8 cellular contexts compared by ENCODE assay signal in genomic region chr10:43138757-43139241, GRCh38. TPM values are rescaled to one million over a fixed set of nuclear protein-coding genes. Genes with fewer than 3 reads are reported as not detected.
DNase-seq lines count a peak whose midpoint lies in the region; ATAC-seq, FAIRE-seq and TF ChIP-seq lines count a peak whose summit lies in the region.

No MANE protein-coding gene starts in this region.

- no peak for TF ChIP-seq EP300 in K562 (IDR thresholded peaks at IDR 0.05; ENCODE audit: low read length)

- peak; percentile 33 to 79 (median 63) for DNase-seq in CD8-positive, alpha-beta T cell
- peak in 4 of 5 experiments; percentile 35 to 89 (median 62) for DNase-seq in T-helper 2 cell
- DNase-seq in K562 (ENCODE audit: extremely low read depth in 1 of 4, low spot score in 3 of 4): peak; percentile 34 to 66 (median 52)
- peak; percentile 44 for DNase-seq in inferior parietal cortex (ENCODE audit: extremely low spot score)
- peak; percentile 67 for DNase-seq in stimulated activated CD4-positive, alpha-beta T cell treated with anti-CD3 and anti-CD28 coated beads, Interleukin-15, amount 100 ng/mL, for 24 hours
- DNase-seq in NCI-H2029 (lab: John Stamatoyannopoulos, UW): no peak

- H3K4me3 Mint-ChIP-seq in CD8-positive, alpha-beta T cell: peak overlapping the region; percentile 98

- no peaks in the 10 kb centered on the region for H3K9me3 Mint-ChIP-seq in CD8-positive, alpha-beta T cell

- H3K4me3 ChIP-seq in CD8-positive, alpha-beta T cell (ENCODE audit: low read depth, low read length): peak overlapping the region; percentile 76
- H3K4me3 ChIP-seq in HUES48 (ENCODE audit: low read depth, low read length): peak overlapping the region; percentile 96
- peak overlapping the region; percentile 87 for H3K4me3 ChIP-seq in K562

- POLR2A ChIA-PET in CD8-positive, alpha-beta T cell (lab: Charles Lee): interaction anchor here (0.8 to 2.1 kb wide), 18 partner anchors 10 to 1862 kb away, joined by 3 to 24 read pairs (median 4); partner anchors contain the start of gene ZNF22
- POLR2A ChIA-PET in K562 (lab: Yijun Ruan, JAX): interaction anchor here (1.0 to 1.6 kb wide), 2 partner anchors 9 to 36 kb away, joined by 4 read pairs; no protein-coding TSS in a partner anchor

- peaks cover 42% of the 10 kb centered on the region for H3K4me1 ChIP-seq in CD8-positive, alpha-beta T cell (ENCODE audit: insufficient read depth, low read length)
- H3K4me1 ChIP-seq in HUES48 (ENCODE audit: control insufficient read depth, insufficient read depth, low read length) (peaks cover 13% of the 10 kb centered on the region), K562 (replicated peaks in 1 of 2; ENCODE audit: control insufficient read depth in 2 of 2, insufficient read depth in 2 of 2, low read length in 2 of 2) (peaks cover 9 to 25% of the 10 kb centered on the region in 2 experiments; a peak in 4 of 5 replicates)

- in situ Hi-C loops in K562 (cut with MboI): no loop called here

- H3K36me3 ChIP-seq in CD8-positive, alpha-beta T cell (ENCODE audit: insufficient read depth, low read length): no peaks in the 10 kb centered on the region
- H3K36me3 ChIP-seq in HUES48 (ENCODE audit: control insufficient read depth, insufficient read depth, low read length): no peaks in the 10 kb centered on the region
- H3K36me3 ChIP-seq in K562 (ENCODE audit: control insufficient read depth, insufficient read depth, low read length): no peaks in the 10 kb centered on the region

- no peak for TF ChIP-seq POLR2A in K562 (conservative IDR thresholded peaks at IDR 0.05)

- CTCF ChIA-PET in CD8-positive, alpha-beta T cell (lab: Charles Lee): interaction anchor here (1.0 to 2.8 kb wide), 4 partner anchors 29 to 131 kb away, joined by 3 to 14 read pairs (median 8); no protein-coding TSS in a partner anchor
- CTCF ChIA-PET in K562 (lab: Yijun Ruan, JAX; ENCODE audit: low intra/inter-chr PET ratio): no interaction called here

- no peaks in the 10 kb centered on the region for H3K27me3 ChIP-seq in CD8-positive, alpha-beta T cell (ENCODE audit: insufficient read depth, low read length)
- H3K27me3 ChIP-seq in HUES48 (ENCODE audit: control insufficient read depth, insufficient read depth, low read length) (peaks cover 8% of the 10 kb centered on the region), K562 (ENCODE audit: control insufficient read depth in 2 of 2, insufficient read depth in 2 of 2, low read length in 2 of 2) (peaks cover 0 to 4% of the 10 kb centered on the region in 2 experiments; a peak in 2 of 5 replicates)

- H3K36me3 Mint-ChIP-seq in CD8-positive, alpha-beta T cell: peaks cover 6% of the 10 kb centered on the region

- H3K9me1 ChIP-seq in K562 (ENCODE audit: control insufficient read depth, insufficient read depth, low read length): no peaks in the 10 kb centered on the region

- H3K27ac ChIP-seq in CD8-positive, alpha-beta T cell (ENCODE audit: low read depth, low read length): peak overlapping the region; percentile 91
- H3K27ac ChIP-seq in HUES48 (ENCODE audit: low read depth, low read length) (no peak overlapping the region), K562 (ENCODE audit: extremely low read depth, low read depth, low read length) (peak overlapping the region; percentile 32; the same call in 2 of the 3 replicates)

- H3K27me3 Mint-ChIP-seq in CD8-positive, alpha-beta T cell (ENCODE audit: low read depth): no peaks in the 10 kb centered on the region

- peak overlapping the region; percentile 99 for H3K27ac Mint-ChIP-seq in CD8-positive, alpha-beta T cell

- peak; percentile 73 for ATAC-seq in CD8-positive, alpha-beta T cell
- ATAC-seq in GM21360 (IDR thresholded peaks at IDR 0.05; ENCODE audit: unreplicated experiment) (peak; percentile 34), K562 (peak; percentile 72)

- TF ChIP-seq RAD21 in K562 (CRISPR knock-in tag; conservative IDR thresholded peaks at IDR 0.05 in 1 of 2, IDR thresholded peaks at IDR 0.05 in 1 of 2): no peak

- peak overlapping the region; percentile 95 for H2AFZ ChIP-seq in K562 (ENCODE audit: low read depth, low read length)

- H3K9me3 ChIP-seq in CD8-positive, alpha-beta T cell (ENCODE audit: low read length): no peaks in the 10 kb centered on the region
- H3K9me3 ChIP-seq in HUES48 (ENCODE audit: control insufficient read depth, insufficient read depth, low read length): no peaks in the 10 kb centered on the region
- no peaks in the 10 kb centered on the region for H3K9me3 ChIP-seq in K562 (replicated peaks; ENCODE audit: control insufficient read depth, insufficient read depth, low read depth, low read length)

- peak; percentile 77 for FAIRE-seq in K562 (lab: Jason Lieb, UNC)

- H3K4me2 ChIP-seq in K562 (ENCODE audit: insufficient read depth, low read length): peak overlapping the region; percentile 91

- H3K79me2 ChIP-seq in K562 (ENCODE audit: control insufficient read depth, insufficient read depth, low read length): peaks cover 19% of the 10 kb centered on the region; the same call in 2 of the 3 replicates

- H3K4me1 Mint-ChIP-seq in CD8-positive, alpha-beta T cell (ENCODE audit: low read depth): peaks cover 55% of the 10 kb centered on the region

- WGBS in K562 (ENCODE audit: insufficient coverage, low coverage, missing lambda C conversion rate): 1% methylated on average over 22 of the region's 22 CpGs

- intact Hi-C loops in CD8-positive, alpha-beta T cell (cut with DNase I, micrococcal nuclease): loop anchor here (1.0 to 5.0 kb wide), 19 partner anchors 32 to 1864 kb away; partner anchors contain the start of genes ZNF32 (in 2 of the 2), BMS1 (in 1 of the 2), HNRNPF (in 1 of the 2) and ZNF22 (in 1 of the 2)
- intact Hi-C loops in K562 (cut with micrococcal nuclease): loop anchor here (5.0 to 10.0 kb wide), 3 partner anchors 64 to 326 kb away; no protein-coding TSS in a partner anchor

- no peak for TF ChIP-seq CTCF in CD8-positive, alpha-beta T cell (IDR thresholded peaks at IDR 0.05)
- peak in 1 of 3 experiments; percentile 5; a peak in 1 of 6 replicates for TF ChIP-seq CTCF in K562 (IDR thresholded peaks at IDR 0.05 in 2 of 3, conservative IDR thresholded peaks at IDR 0.05 in 1 of 3; ENCODE audit: insufficient read depth in 2 of 3, low read depth in 1 of 3, low read length in 3 of 3)

- H4K20me1 ChIP-seq in K562 (replicated peaks; ENCODE audit: control insufficient read depth, insufficient read depth, low read length): no peaks in the 10 kb centered on the region

- no TSS peak for BruUV-seq in K562 (replicated peaks; lab: Mats Ljungman, UMichigan)

- H3K9ac ChIP-seq in HUES48 (ENCODE audit: low read depth, low read length) (no peak overlapping the region), K562 (ENCODE audit: insufficient read depth in 1 of 2, low read depth in 2 of 2, low read length in 2 of 2) (peak overlapping the region; percentile 62 to 88)

TF ChIP-seq in K562, 482 proteins besides CTCF, POLR2A, EP300 and RAD21 (continues in another document):
- TF ChIP-seq MAFF (IDR thresholded peaks at IDR 0.05; ENCODE audit: low read length) (no peak), ETS2 (tag; IDR thresholded peaks at IDR 0.05; ENCODE audit: borderline replicate concordance, poor library complexity, severe bottlenecking) (no peak), BCOR (IDR thresholded peaks at IDR 0.05) (0 out of 2 replicates have a peak, but pooled peaks have one; percentile 11), CTBP1 (IDR thresholded peaks at IDR 0.05; ENCODE audit: borderline replicate concordance) (peak; percentile 40), HDGF (IDR thresholded peaks at IDR 0.05) (no peak), NBN (IDR thresholded peaks at IDR 0.05; ENCODE audit: low read depth) (0 out of 2 replicates have a peak, but pooled peaks have one; percentile 31), KDM1A (IDR thresholded peaks at IDR 0.05) (0 out of 4 replicates have a peak, but pooled peaks of 1 of the 2 experiments have one; percentile 21), RBM25 (IDR thresholded peaks at IDR 0.05; ENCODE audit: low read depth, low read length, severe bottlenecking) (no peak), SMARCA4 (IDR thresholded peaks at IDR 0.05) (peak; percentile 52; the same call in 1 of the 2 replicates)
- TF ChIP-seq, protein P1, sequence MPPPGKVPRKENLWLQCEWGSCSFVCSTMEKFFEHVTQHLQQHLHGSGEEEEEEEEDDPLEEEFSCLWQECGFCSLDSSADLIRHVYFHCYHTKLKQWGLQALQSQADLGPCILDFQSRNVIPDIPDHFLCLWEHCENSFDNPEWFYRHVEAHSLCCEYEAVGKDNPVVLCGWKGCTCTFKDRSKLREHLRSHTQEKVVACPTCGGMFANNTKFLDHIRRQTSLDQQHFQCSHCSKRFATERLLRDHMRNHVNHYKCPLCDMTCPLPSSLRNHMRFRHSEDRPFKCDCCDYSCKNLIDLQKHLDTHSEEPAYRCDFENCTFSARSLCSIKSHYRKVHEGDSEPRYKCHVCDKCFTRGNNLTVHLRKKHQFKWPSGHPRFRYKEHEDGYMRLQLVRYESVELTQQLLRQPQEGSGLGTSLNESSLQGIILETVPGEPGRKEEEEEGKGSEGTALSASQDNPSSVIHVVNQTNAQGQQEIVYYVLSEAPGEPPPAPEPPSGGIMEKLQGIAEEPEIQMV (tag; conservative IDR thresholded peaks at IDR 0.05; ENCODE audit: low read depth): 0 out of 2 replicates have a peak, but pooled peaks have one; percentile 29

RNA-seq across cellular contexts. Expression of gene CSGALNACT2, which starts 0.6 kb away (rescaled TPM):
- 10 to 100 TPM; 66.7 to 66.9 TPM for total RNA-seq in CD8-positive, alpha-beta T cell
- 3.4 and 12.8 TPM in 2 replicates for total RNA-seq in K562 (2011; cell fraction: chromatin; rRNA removed; ENCODE audit: low replicate concordance)
- 2.3 and 3.8 TPM in 2 replicates for total RNA-seq in K562 (2011; cell fraction: nucleolus; rRNA removed)
- 5.7 and 8.4 TPM in 2 replicates for total RNA-seq in K562 (2011; cell fraction: nucleoplasm; rRNA removed)
- total RNA-seq in K562 (2014; rRNA removed): 2.9 and 3.3 TPM in 2 replicates
- 3.5 and 4.3 TPM in 2 replicates for total RNA-seq in K562 (2014; rRNA removed; fragmentation: Illumina TruSeq; extraction: Trizol)
- total RNA-seq in K562 (2015; rRNA removed; fragmentation: Illumina TruSeq; extraction: Trizol): 2.6 and 3.3 TPM in 2 replicates
- total RNA-seq in K562 (2021): 4.3 and 4.4 TPM in 2 replicates
- 4.1 and 7.3 TPM in 2 replicates for polyA plus RNA-seq in K562 (2011; rRNA removed)
- polyA plus RNA-seq in K562 (2011; cell fraction: cytosol; rRNA removed): 1.3 and 2.3 TPM in 2 replicates
- 5.2 and 6.5 TPM in 2 replicates for polyA plus RNA-seq in K562 (2011; cell fraction: nucleus; rRNA removed)
- 3.9 and 6.2 TPM in 2 replicates for polyA plus RNA-seq in K562 (2012)
- 6.8 and 7.1 TPM in 2 replicates for polyA plus RNA-seq in K562 (2014; fragmentation: Illumina TruSeq; extraction: Trizol)
- polyA plus RNA-seq in K562 (2014; fragmentation: Nextera tagmentation; extraction: Ambion mirVana): 1 to 10 TPM; 1.4 to 1.9 TPM
- 5.1 and 5.5 TPM in 2 replicates for polyA plus RNA-seq in K562 (2014; rRNA removed)
- polyA minus RNA-seq in K562 (2011; rRNA and poly(A)+ RNA removed): 5.2 and 7.4 TPM in 2 replicates
- 1.1 and 2.1 TPM in 2 replicates for polyA minus RNA-seq in K562 (2011; cell fraction: cytosol; rRNA and poly(A)+ RNA removed)
- polyA minus RNA-seq in K562 (2011; cell fraction: nucleus; rRNA and poly(A)+ RNA removed): 2.3 and 2.8 TPM in 2 replicates

Comparison
In these comparisons a context has a peak if more than half of its experiments do, and no peak if none do; other contexts are left out.
1. RNA of gene CSGALNACT2, which starts 0.6 kb away (total RNA-seq): 66.7 to 66.9 TPM in CD8-positive, alpha-beta T cell; 2.3 to 12.8 TPM in K562; every median in the first group is over 4 times any median in the second.
2. Peak in every context shown above with its lines, with median percentiles within 50 percentile points of each other: ATAC-seq and H3K4me3 ChIP-seq.